8 cellular contexts compared by ENCODE assay signal in genomic region chr16:31073823-31074072, GRCh38.
A peak's percentile ranks its signal among the peaks of the same experiment; 100 is the strongest.
DNase-seq lines count a peak whose midpoint lies in the region; TF ChIP-seq lines count a peak whose summit lies in the region.

No MANE protein-coding gene starts in this region.

- H3K4me2 ChIP-seq in DOHH2 (ENCODE audit: low read length) = peak overlapping the region; percentile 94

- H3K9me2 ChIP-seq in DOHH2 (replicated peaks; ENCODE audit: control insufficient read depth, low read length) = no peaks in the 10 kb centered on the region

- TF ChIP-seq CTCF in DOHH2 (IDR thresholded peaks at IDR 0.05; ENCODE audit: low read depth, low read length, poor library complexity, severe bottlenecking) = no peak
- no peak for TF ChIP-seq CTCF in nephron (IDR thresholded peaks at IDR 0.05; ENCODE audit: unreplicated experiment in 3 of 3)

- peaks cover 30% of the 10 kb centered on the region for H3K4me1 Mint-ChIP-seq in nephron

- H3K9me3 Mint-ChIP-seq in nephron = no peaks in the 10 kb centered on the region

- peak overlapping the region; percentile 83 for H3K9ac ChIP-seq in HUES6 (ENCODE audit: low read length)

- H3F3A ChIP-seq in DOHH2 (ENCODE audit: control insufficient read depth, insufficient read depth) = 0 out of 2 replicates have a peak, but pooled peaks cover 2% of the 10 kb centered on the region

- H3K9me3 ChIP-seq in DOHH2 (ENCODE audit: control insufficient read depth, insufficient read depth, low read length) = no peaks in the 10 kb centered on the region
- no peaks in the 10 kb centered on the region for H3K9me3 ChIP-seq in HUES6 (ENCODE audit: control insufficient read depth, insufficient read depth, low read depth, low read length)

- H3K27ac ChIP-seq in DOHH2 (ENCODE audit: low read depth, low read length) (peak overlapping the region; percentile 73), HUES6 (ENCODE audit: low read depth, low read length) (peak overlapping the region; percentile 59), caudate nucleus (ENCODE audit: low read depth, low read length) (peak overlapping the region; percentile 93)

- H3K36me3 Mint-ChIP-seq in nephron (ENCODE audit: low read depth) = peaks cover 22% of the 10 kb centered on the region

- peaks cover 5% of the 10 kb centered on the region; the same call in 1 of the 2 replicates for H4K20me1 ChIP-seq in DOHH2 (ENCODE audit: control insufficient read depth, insufficient read depth, low read depth, low read length)

- H3K27me3 ChIP-seq in DOHH2 (ENCODE audit: control insufficient read depth, low read length) = no peaks in the 10 kb centered on the region
- no peaks in the 10 kb centered on the region for H3K27me3 ChIP-seq in HUES6 (ENCODE audit: control insufficient read depth, insufficient read depth, low read length)

- H3K36me3 ChIP-seq in DOHH2 (ENCODE audit: control insufficient read depth, low read length) (peaks cover 41% of the 10 kb centered on the region), HUES6 (ENCODE audit: control insufficient read depth, insufficient read depth, low read length) (peaks cover 29% of the 10 kb centered on the region)

- H3K27ac Mint-ChIP-seq in nephron = peak overlapping the region; percentile 81 to 92 (median 91)

- H3K4me3 ChIP-seq in DOHH2 (ENCODE audit: low read length) (peak overlapping the region; percentile 91), HUES6 (ENCODE audit: low read depth, low read length) (peak overlapping the region; percentile 97)

- H3K27me3 Mint-ChIP-seq in nephron (ENCODE audit: low read depth) = no peaks in the 10 kb centered on the region

- H3K79me2 ChIP-seq in DOHH2 (ENCODE audit: control insufficient read depth, low read length) = peaks cover 84% of the 10 kb centered on the region

- H3K4me1 ChIP-seq in DOHH2 (ENCODE audit: control insufficient read depth, low read length) = peaks cover 22% of the 10 kb centered on the region
- peaks cover 6% of the 10 kb centered on the region for H3K4me1 ChIP-seq in HUES6 (ENCODE audit: control insufficient read depth, insufficient read depth, low read length)

- DNase-seq in caudate nucleus (lab: John Stamatoyannopoulos, UW) (peak in 2 of 61 donors; percentile 43 to 68), NCI-H526 treated with DMSO at 0.1 percent for 48 hours (lab: John Stamatoyannopoulos, UW) (no peak), cortex of kidney (lab: John Stamatoyannopoulos, UW) (no peak), hippocampal formation (lab: John Stamatoyannopoulos, UW) (no peak)
- no peak for DNase-seq in stimulated activated CD4-positive, alpha-beta T cell treated with anti-CD3 and anti-CD28 coated beads, Interleukin-12 subunit alpha, Interleukin-12 subunit beta, amount 100 ng/mL, for 4 hours

- H3K4me3 Mint-ChIP-seq in nephron = peak overlapping the region; percentile 95 to 96 (median 95)
